Comparison of ENCODE assay signal across 1 cellular context in genomic region chr3:47112997-47113396, GRCh38.
TF ChIP-seq lines count a peak whose summit lies in the region.

No MANE protein-coding gene starts in this region.

TF ChIP-seq in WTC11, 78 proteins besides CTCF, POLR2A, EP300 and RAD21 (continued from another document):
- no peak for TF ChIP-seq ZBTB43 (CRISPR knock-in tag; IDR thresholded peaks at IDR 0.05)
- TF ChIP-seq NR3C1 (CRISPR knock-in tag; conservative IDR thresholded peaks at IDR 0.05; ENCODE audit: low read depth) = no peak
- no peak for TF ChIP-seq ATF3 (CRISPR knock-in tag; conservative IDR thresholded peaks at IDR 0.05)
- no peak for TF ChIP-seq MYBL2 (CRISPR knock-in tag; IDR thresholded peaks at IDR 0.05)
- no peak for TF ChIP-seq ATF6 (CRISPR knock-in tag; IDR thresholded peaks at IDR 0.05)
- no peak for TF ChIP-seq ZNF396 (CRISPR knock-in tag; IDR thresholded peaks at IDR 0.05; ENCODE audit: borderline replicate concordance)
- TF ChIP-seq ZNF423 (CRISPR knock-in tag; IDR thresholded peaks at IDR 0.05) = no peak
- no peak for TF ChIP-seq USF1 (CRISPR knock-in tag; IDR thresholded peaks at IDR 0.05)
- TF ChIP-seq ETV6 (CRISPR knock-in tag; IDR thresholded peaks at IDR 0.05) = no peak
- TF ChIP-seq GTF2I (CRISPR knock-in tag; conservative IDR thresholded peaks at IDR 0.05) = no peak
- no peak for TF ChIP-seq ZMAT4 (CRISPR knock-in tag; IDR thresholded peaks at IDR 0.05)
- TF ChIP-seq ZSCAN18 (CRISPR knock-in tag; IDR thresholded peaks at IDR 0.05) = no peak
